In the genomic region with DNA sequence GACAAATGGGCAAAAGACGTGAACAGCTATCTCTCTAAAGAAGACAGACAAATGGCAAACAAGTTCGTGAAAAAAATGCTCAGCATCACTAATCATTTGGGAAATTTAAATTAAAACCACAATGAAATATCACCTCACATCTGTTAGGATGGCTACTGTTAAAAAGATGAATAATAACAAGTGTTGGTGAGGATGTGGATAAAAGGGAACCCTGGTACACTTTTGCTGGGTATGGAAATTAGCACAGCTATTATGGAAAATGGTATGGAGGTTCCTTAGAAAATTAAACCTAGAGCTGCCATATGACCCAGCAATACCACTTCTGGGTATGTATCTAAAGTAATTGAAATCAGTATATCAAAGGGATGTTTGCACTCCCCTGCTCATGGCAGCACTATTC, we compare ENCODE assay signal across 3 cellular contexts.
TF ChIP-seq lines count a peak whose summit lies in the region.

No MANE protein-coding gene starts in this region.

TF ChIP-seq in A549, 52 proteins besides CTCF, POLR2A, EP300 and RAD21 (continues in another document):
- TF ChIP-seq CHD4 (IDR thresholded peaks at IDR 0.05; ENCODE audit: borderline replicate concordance) (no peak), CBX2 (IDR thresholded peaks at IDR 0.05; ENCODE audit: borderline replicate concordance, low read depth) (no peak), SMC3 (IDR thresholded peaks at IDR 0.05) (no peak), ZNF302 (CRISPR knock-in tag; IDR thresholded peaks at IDR 0.05) (no peak), TP53 (CRISPR knock-in tag; IDR thresholded peaks at IDR 0.05) (no peak), HOXA7 (CRISPR knock-in tag; IDR thresholded peaks at IDR 0.05) (no peak), HOXB13 (CRISPR knock-in tag; IDR thresholded peaks at IDR 0.05; ENCODE audit: low read depth) (no peak), POLR2AphosphoS2 (conservative IDR thresholded peaks at IDR 0.05; ENCODE audit: low read length) (no peak), MYC (IDR thresholded peaks at IDR 0.05; ENCODE audit: borderline replicate concordance, low read length) (no peak), KDM1A (IDR thresholded peaks at IDR 0.05; ENCODE audit: low read depth) (no peak), NPAS2 (CRISPR knock-in tag; IDR thresholded peaks at IDR 0.05; ENCODE audit: borderline replicate concordance) (no peak), CHD2 (IDR thresholded peaks at IDR 0.05; ENCODE audit: low read length, partially characterized antibody) (no peak), FOSL2 (IDR thresholded peaks at IDR 0.05) (no peak), FOSL2 (CRISPR knock-in tag; IDR thresholded peaks at IDR 0.05) (no peak)
- TF ChIP-seq, protein P1, sequence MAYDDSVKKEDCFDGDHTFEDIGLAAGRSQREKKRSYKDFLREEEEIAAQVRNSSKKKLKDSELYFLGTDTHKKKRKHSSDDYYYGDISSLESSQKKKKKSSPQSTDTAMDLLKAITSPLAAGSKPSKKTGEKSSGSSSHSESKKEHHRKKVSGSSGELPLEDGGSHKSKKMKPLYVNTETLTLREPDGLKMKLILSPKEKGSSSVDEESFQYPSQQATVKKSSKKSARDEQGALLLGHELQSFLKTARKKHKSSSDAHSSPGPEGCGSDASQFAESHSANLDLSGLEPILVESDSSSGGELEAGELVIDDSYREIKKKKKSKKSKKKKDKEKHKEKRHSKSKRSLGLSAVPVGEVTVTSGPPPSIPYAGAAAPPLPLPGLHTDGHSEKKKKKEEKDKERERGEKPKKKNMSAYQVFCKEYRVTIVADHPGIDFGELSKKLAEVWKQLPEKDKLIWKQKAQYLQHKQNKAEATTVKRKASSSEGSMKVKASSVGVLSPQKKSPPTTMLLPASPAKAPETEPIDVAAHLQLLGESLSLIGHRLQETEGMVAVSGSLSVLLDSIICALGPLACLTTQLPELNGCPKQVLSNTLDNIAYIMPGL (CRISPR knock-in tag; IDR thresholded peaks at IDR 0.05; ENCODE audit: borderline replicate concordance), result no peak
- TF ChIP-seq, protein P2, sequence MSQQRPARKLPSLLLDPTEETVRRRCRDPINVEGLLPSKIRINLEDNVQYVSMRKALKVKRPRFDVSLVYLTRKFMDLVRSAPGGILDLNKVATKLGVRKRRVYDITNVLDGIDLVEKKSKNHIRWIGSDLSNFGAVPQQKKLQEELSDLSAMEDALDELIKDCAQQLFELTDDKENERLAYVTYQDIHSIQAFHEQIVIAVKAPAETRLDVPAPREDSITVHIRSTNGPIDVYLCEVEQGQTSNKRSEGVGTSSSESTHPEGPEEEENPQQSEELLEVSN (IDR thresholded peaks at IDR 0.05; ENCODE audit: borderline replicate concordance, low read depth), result no peak
- TF ChIP-seq, protein P3, sequence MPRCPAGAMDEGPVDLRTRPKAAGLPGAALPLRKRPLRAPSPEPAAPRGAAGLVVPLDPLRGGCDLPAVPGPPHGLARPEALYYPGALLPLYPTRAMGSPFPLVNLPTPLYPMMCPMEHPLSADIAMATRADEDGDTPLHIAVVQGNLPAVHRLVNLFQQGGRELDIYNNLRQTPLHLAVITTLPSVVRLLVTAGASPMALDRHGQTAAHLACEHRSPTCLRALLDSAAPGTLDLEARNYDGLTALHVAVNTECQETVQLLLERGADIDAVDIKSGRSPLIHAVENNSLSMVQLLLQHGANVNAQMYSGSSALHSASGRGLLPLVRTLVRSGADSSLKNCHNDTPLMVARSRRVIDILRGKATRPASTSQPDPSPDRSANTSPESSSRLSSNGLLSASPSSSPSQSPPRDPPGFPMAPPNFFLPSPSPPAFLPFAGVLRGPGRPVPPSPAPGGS (IDR thresholded peaks at IDR 0.05), result no peak
- TF ChIP-seq, protein P4, sequence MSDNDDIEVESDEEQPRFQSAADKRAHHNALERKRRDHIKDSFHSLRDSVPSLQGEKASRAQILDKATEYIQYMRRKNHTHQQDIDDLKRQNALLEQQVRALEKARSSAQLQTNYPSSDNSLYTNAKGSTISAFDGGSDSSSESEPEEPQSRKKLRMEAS (IDR thresholded peaks at IDR 0.05), result no peak
- TF ChIP-seq, protein P5, sequence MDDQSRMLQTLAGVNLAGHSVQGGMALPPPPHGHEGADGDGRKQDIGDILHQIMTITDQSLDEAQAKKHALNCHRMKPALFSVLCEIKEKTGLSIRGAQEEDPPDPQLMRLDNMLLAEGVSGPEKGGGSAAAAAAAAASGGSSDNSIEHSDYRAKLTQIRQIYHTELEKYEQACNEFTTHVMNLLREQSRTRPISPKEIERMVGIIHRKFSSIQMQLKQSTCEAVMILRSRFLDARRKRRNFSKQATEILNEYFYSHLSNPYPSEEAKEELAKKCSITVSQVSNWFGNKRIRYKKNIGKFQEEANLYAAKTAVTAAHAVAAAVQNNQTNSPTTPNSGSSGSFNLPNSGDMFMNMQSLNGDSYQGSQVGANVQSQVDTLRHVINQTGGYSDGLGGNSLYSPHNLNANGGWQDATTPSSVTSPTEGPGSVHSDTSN (IDR thresholded peaks at IDR 0.05), result no peak

TF ChIP-seq in HEK293, 187 proteins besides CTCF, POLR2A, EP300 and RAD21:
- no peak for TF ChIP-seq ZNF677 (tag by site-specific recombination; IDR thresholded peaks at IDR 0.05)
- no peak for TF ChIP-seq ZNF585B (tag by site-specific recombination; IDR thresholded peaks at IDR 0.05)
- peak; percentile 100 for TF ChIP-seq ZNF184 (tag by site-specific recombination; IDR thresholded peaks at IDR 0.05)
- no peak for TF ChIP-seq SALL2 (tag by site-specific recombination; IDR thresholded peaks at IDR 0.05; ENCODE audit: borderline replicate concordance)
- TF ChIP-seq ZNF423 (tag by site-specific recombination; IDR thresholded peaks at IDR 0.05), result no peak
- no peak for TF ChIP-seq MZF1 (tag by site-specific recombination; IDR thresholded peaks at IDR 0.05; ENCODE audit: borderline replicate concordance)
- no peak for TF ChIP-seq GLIS1 (tag by site-specific recombination; IDR thresholded peaks at IDR 0.05)
- TF ChIP-seq, protein P6, sequence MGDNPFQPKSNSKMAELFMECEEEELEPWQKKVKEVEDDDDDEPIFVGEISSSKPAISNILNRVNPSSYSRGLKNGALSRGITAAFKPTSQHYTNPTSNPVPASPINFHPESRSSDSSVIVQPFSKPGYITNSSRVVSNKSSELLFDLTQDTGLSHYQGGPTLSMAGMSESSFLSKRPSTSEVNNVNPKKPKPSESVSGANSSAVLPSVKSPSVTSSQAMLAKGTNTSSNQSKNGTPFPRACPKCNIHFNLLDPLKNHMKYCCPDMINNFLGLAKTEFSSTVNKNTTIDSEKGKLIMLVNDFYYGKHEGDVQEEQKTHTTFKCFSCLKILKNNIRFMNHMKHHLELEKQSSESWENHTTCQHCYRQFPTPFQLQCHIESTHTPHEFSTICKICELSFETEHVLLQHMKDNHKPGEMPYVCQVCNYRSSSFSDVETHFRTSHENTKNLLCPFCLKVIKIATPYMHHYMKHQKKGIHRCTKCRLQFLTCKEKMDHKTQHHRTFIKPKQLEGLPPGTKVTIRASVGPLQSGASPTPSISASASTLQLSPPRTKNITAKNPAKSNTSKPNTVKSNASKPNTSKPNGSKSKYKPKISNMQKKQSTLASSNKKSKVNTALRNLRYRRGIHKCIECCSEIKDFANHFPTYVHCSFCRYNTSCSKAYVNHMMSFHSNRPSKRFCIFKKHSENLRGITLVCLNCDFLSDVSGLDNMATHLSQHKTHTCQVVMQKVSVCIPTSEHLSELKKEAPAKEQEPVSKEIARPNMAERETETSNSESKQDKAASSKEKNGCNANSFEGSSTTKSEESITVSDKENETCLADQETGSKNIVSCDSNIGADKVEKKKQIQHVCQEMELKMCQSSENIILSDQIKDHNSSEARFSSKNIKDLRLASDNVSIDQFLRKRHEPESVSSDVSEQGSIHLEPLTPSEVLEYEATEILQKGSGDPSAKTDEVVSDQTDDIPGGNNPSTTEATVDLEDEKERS (tag by site-specific recombination; IDR thresholded peaks at IDR 0.05), result 0 out of 2 replicates have a peak, but pooled peaks have one; percentile 56
- peak; percentile 59; the same call in 1 of the 2 replicates for TF ChIP-seq TRIM28 (IDR thresholded peaks at IDR 0.05; ENCODE audit: borderline replicate concordance, low read length)
- no peak for TF ChIP-seq ZNF404 (tag by site-specific recombination; IDR thresholded peaks at IDR 0.05)
- no peak for TF ChIP-seq ZFP41 (tag by site-specific recombination; IDR thresholded peaks at IDR 0.05; ENCODE audit: borderline replicate concordance)
- no peak for TF ChIP-seq ZNF274 (IDR thresholded peaks at IDR 0.05; ENCODE audit: low read length)
- TF ChIP-seq ZNF274 (tag by site-specific recombination; IDR thresholded peaks at IDR 0.05; ENCODE audit: borderline replicate concordance), result no peak
- no peak for TF ChIP-seq ZNF140 (tag by site-specific recombination; IDR thresholded peaks at IDR 0.05)
- TF ChIP-seq SETDB1 (IDR thresholded peaks at IDR 0.05; ENCODE audit: insufficient read length, low read length), result peak; percentile 56
- no peak for TF ChIP-seq ZNF701 (tag by site-specific recombination; IDR thresholded peaks at IDR 0.05)

TF ChIP-seq in K562, 482 proteins besides CTCF, POLR2A, EP300 and RAD21 (continues in another document):
- TF ChIP-seq U2AF2 (optimal IDR thresholded peaks at IDR 0.05; ENCODE audit: low read depth, low read length) (no peak), ZFP1 (CRISPR knock-in tag; IDR thresholded peaks at IDR 0.05) (peak; percentile 91), MYNN (IDR thresholded peaks at IDR 0.05) (no peak), MYNN (CRISPR knock-in tag; IDR thresholded peaks at IDR 0.05) (no peak), ZNF384 (IDR thresholded peaks at IDR 0.05; ENCODE audit: low read depth, low read length) (no peak), TRIM24 (IDR thresholded peaks at IDR 0.05) (peak in 1 of 2 experiments; percentile 25; a peak in 1 of 4 replicates), CBX3 (IDR thresholded peaks at IDR 0.05; ENCODE audit: borderline replicate concordance in 1 of 2, low read length in 2 of 2) (peak in 1 of 2 experiments; percentile 85; a peak in 1 of 3 replicates), ZNF79 (CRISPR knock-in tag; IDR thresholded peaks at IDR 0.05; ENCODE audit: low read depth) (no peak), TRIM28 (IDR thresholded peaks at IDR 0.05) (peak; percentile 96), SLC30A9 (CRISPR knock-in tag; IDR thresholded peaks at IDR 0.05) (no peak), XRCC5 (IDR thresholded peaks at IDR 0.05; ENCODE audit: low read depth, low read length) (no peak), RCOR1 (IDR thresholded peaks at IDR 0.05; ENCODE audit: borderline replicate concordance in 1 of 2, low read depth in 2 of 2, low read length in 2 of 2) (0 out of 4 replicates have a peak, but pooled peaks of 1 of the 2 experiments have one; percentile 8), POLR2H (tag; IDR thresholded peaks at IDR 0.05; ENCODE audit: low read depth) (no peak), ZFP30 (CRISPR knock-in tag; IDR thresholded peaks at IDR 0.05; ENCODE audit: borderline replicate concordance) (no peak), SMAD3 (CRISPR knock-in tag; conservative IDR thresholded peaks at IDR 0.05) (no peak)
- TF ChIP-seq, protein P7, sequence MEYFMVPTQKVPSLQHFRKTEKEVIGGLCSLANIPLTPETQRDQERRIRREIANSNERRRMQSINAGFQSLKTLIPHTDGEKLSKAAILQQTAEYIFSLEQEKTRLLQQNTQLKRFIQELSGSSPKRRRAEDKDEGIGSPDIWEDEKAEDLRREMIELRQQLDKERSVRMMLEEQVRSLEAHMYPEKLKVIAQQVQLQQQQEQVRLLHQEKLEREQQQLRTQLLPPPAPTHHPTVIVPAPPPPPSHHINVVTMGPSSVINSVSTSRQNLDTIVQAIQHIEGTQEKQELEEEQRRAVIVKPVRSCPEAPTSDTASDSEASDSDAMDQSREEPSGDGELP (CRISPR knock-in tag; IDR thresholded peaks at IDR 0.05; ENCODE audit: borderline replicate concordance), result no peak
- TF ChIP-seq, protein P8, sequence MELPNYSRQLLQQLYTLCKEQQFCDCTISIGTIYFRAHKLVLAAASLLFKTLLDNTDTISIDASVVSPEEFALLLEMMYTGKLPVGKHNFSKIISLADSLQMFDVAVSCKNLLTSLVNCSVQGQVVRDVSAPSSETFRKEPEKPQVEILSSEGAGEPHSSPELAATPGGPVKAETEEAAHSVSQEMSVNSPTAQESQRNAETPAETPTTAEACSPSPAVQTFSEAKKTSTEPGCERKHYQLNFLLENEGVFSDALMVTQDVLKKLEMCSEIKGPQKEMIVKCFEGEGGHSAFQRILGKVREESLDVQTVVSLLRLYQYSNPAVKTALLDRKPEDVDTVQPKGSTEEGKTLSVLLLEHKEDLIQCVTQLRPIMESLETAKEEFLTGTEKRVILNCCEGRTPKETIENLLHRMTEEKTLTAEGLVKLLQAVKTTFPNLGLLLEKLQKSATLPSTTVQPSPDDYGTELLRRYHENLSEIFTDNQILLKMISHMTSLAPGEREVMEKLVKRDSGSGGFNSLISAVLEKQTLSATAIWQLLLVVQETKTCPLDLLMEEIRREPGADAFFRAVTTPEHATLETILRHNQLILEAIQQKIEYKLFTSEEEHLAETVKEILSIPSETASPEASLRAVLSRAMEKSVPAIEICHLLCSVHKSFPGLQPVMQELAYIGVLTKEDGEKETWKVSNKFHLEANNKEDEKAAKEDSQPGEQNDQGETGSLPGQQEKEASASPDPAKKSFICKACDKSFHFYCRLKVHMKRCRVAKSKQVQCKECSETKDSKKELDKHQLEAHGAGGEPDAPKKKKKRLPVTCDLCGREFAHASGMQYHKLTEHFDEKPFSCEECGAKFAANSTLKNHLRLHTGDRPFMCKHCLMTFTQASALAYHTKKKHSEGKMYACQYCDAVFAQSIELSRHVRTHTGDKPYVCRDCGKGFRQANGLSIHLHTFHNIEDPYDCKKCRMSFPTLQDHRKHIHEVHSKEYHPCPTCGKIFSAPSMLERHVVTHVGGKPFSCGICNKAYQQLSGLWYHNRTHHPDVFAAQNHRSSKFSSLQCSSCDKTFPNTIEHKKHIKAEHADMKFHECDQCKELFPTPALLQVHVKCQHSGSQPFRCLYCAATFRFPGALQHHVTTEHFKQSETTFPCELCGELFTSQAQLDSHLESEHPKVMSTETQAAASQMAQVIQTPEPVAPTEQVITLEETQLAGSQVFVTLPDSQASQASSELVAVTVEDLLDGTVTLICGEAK (IDR thresholded peaks at IDR 0.05), result no peak
- TF ChIP-seq, protein P8 (CRISPR knock-in tag; IDR thresholded peaks at IDR 0.05), result no peak
